In genomic region chr11:9573054-9573774, GRCh38 we compare ENCODE assay signal across 8 cellular contexts. TPM values are rescaled to one million over a fixed set of nuclear protein-coding genes. Genes with fewer than 3 reads are reported as not detected.
DNase-seq lines count a peak whose midpoint lies in the region; ATAC-seq and TF ChIP-seq lines count a peak whose summit lies in the region.

Gene WEE1, plus strand, starts transcription at chr11:9573670. Its CDS starts 264 bp downstream, at chr11:9573934.

- H2BK15ac ChIP-seq in mesendoderm (replicated peaks; ENCODE audit: low read depth) = no peak within 1 kb of the TSS

- peak within 1 kb of the TSS; percentile 84 for H2BK120ac ChIP-seq in mesendoderm (ENCODE audit: low read depth, low read length)

- no peaks in the 10 kb centered on the region for H3K9me3 Mint-ChIP-seq in Calu3 (ENCODE audit: low read depth, unreplicated experiment)
- H3K9me3 Mint-ChIP-seq in activated CD8-positive, alpha-beta memory T cell treated with anti-CD3 and anti-CD28 coated beads, Interleukin-2, amount 10 ng/mL, durations not matched to agents 7 days and 5 days (ENCODE audit: low read depth) = no peaks in the 10 kb centered on the region

- peak within 1 kb of the TSS; percentile 95 for H3K56ac ChIP-seq in mesendoderm (ENCODE audit: low read length)

- peaks cover 81% of the 10 kb centered on the region for H3K36me3 Mint-ChIP-seq in Calu3 (ENCODE audit: insufficient read depth, unreplicated experiment)
- H3K36me3 Mint-ChIP-seq in activated CD8-positive, alpha-beta memory T cell treated with anti-CD3 and anti-CD28 coated beads, Interleukin-2, amount 10 ng/mL, durations not matched to agents 7 days and 5 days = peaks cover 38% of the 10 kb centered on the region

- H3K4me1 ChIP-seq in HUES48 (ENCODE audit: control insufficient read depth, insufficient read depth, low read length) = peaks cover 50% of the 10 kb centered on the region
- H3K4me1 ChIP-seq in NT2/D1 (ENCODE audit: insufficient read depth, insufficient read length) = peaks cover 3% of the 10 kb centered on the region
- peaks cover 26% of the 10 kb centered on the region for H3K4me1 ChIP-seq in endocrine pancreas (ENCODE audit: control insufficient read depth, insufficient read depth, low read length)
- peaks cover 6% of the 10 kb centered on the region for H3K4me1 ChIP-seq in mesendoderm (ENCODE audit: control insufficient read depth, low read depth, low read length)

- peak within 1 kb of the TSS; percentile 72 for H3K23ac ChIP-seq in mesendoderm (ENCODE audit: low read length)

- no CpG with 5 or more reads among the region's 73 CpGs for WGBS in mesendoderm (ENCODE audit: extremely low coverage, insufficient coverage, low lambda C conversion rate)

- H3K79me1 ChIP-seq in mesendoderm (ENCODE audit: low read length) = peaks cover 3% of the 10 kb centered on the region

- H3K79me2 ChIP-seq in mesendoderm (ENCODE audit: control insufficient read depth, insufficient read depth, low read length) = peaks cover 40% of the 10 kb centered on the region

- H3K9ac ChIP-seq in HUES48 (ENCODE audit: low read depth, low read length) = peak within 1 kb of the TSS; percentile 95
- H3K9ac ChIP-seq in NT2/D1 (ENCODE audit: insufficient read length, low read depth) = peak within 1 kb of the TSS; percentile 98
- H3K9ac ChIP-seq in endocrine pancreas (ENCODE audit: control insufficient read depth, insufficient read depth, low read length) = peak within 1 kb of the TSS; percentile 94
- H3K9ac ChIP-seq in mesendoderm (ENCODE audit: low read length) = peak within 1 kb of the TSS; percentile 93

- peaks cover 33% of the 10 kb centered on the region for H3K36me3 ChIP-seq in HUES48 (ENCODE audit: control insufficient read depth, insufficient read depth, low read length)
- peaks cover 39% of the 10 kb centered on the region for H3K36me3 ChIP-seq in NT2/D1 (ENCODE audit: insufficient read depth, insufficient read length, low read length)
- H3K36me3 ChIP-seq in endocrine pancreas (ENCODE audit: control insufficient read depth, insufficient read depth, low read length) = no peaks in the 10 kb centered on the region
- H3K36me3 ChIP-seq in mesendoderm (ENCODE audit: control insufficient read depth, insufficient read depth, low read length) = peaks cover 6% of the 10 kb centered on the region

- H3K9me3 ChIP-seq in HUES48 (ENCODE audit: control insufficient read depth, insufficient read depth, low read length) = no peaks in the 10 kb centered on the region
- H3K9me3 ChIP-seq in NT2/D1 (ENCODE audit: insufficient read depth, low read length) = no peaks in the 10 kb centered on the region
- H3K9me3 ChIP-seq in endocrine pancreas (ENCODE audit: control insufficient read depth, low read length) = no peaks in the 10 kb centered on the region

- no peak within 1 kb of the TSS for H4K5ac ChIP-seq in mesendoderm (ENCODE audit: low read length)

- peak within 1 kb of the TSS; percentile 98 for H3K4ac ChIP-seq in mesendoderm (ENCODE audit: low read depth, low read length)

- CTCF ChIA-PET in Calu3 (lab: Charles Lee) = interaction anchor here (0.7 to 1.2 kb wide), 5 partner anchors 39 to 67 kb away, joined by 3 to 5 read pairs (median 3); no protein-coding TSS in a partner anchor
- CTCF ChIA-PET in activated CD8-positive, alpha-beta memory T cell treated with anti-CD3 and anti-CD28 coated beads, Interleukin-2, amount 10 ng/mL, durations not matched to agents 7 days and 5 days (lab: Charles Lee) = interaction anchor here (0.5 to 7.7 kb wide), 9 partner anchors 10 to 884 kb away, joined by 3 to 78 read pairs (median 4); partner anchors contain the start of gene ZNF143

- H3K27ac ChIP-seq in HUES48 (ENCODE audit: low read depth, low read length) = peak within 1 kb of the TSS; percentile 99
- peak within 1 kb of the TSS; percentile 100 for H3K27ac ChIP-seq in mesendoderm (ENCODE audit: low read depth, low read length)

- no peak within 1 kb of the TSS for H2AK5ac ChIP-seq in mesendoderm (ENCODE audit: low read length)

- H2BK5ac ChIP-seq in mesendoderm (ENCODE audit: low read length) = peak within 1 kb of the TSS; percentile 48

- peak within 1 kb of the TSS; percentile 100 for H3K27ac Mint-ChIP-seq in Calu3 (ENCODE audit: unreplicated experiment)
- H3K27ac Mint-ChIP-seq in activated CD8-positive, alpha-beta memory T cell treated with anti-CD3 and anti-CD28 coated beads, Interleukin-2, amount 10 ng/mL, durations not matched to agents 7 days and 5 days = peak within 1 kb of the TSS; percentile 87

- peak within 1 kb of the TSS; percentile 77 for H4K8ac ChIP-seq in mesendoderm (ENCODE audit: low read depth, low read length)

- no TSS peak for BruUV-seq in Calu3 (replicated peaks; lab: Mats Ljungman, UMichigan)

- peak within 1 kb of the TSS; percentile 67 for H3K4me2 ChIP-seq in mesendoderm (ENCODE audit: low read length)

- H3K27me3 ChIP-seq in HUES48 (ENCODE audit: control insufficient read depth, insufficient read depth, low read length) (no peaks in the 10 kb centered on the region), NT2/D1 (ENCODE audit: insufficient read depth, insufficient read length) (no peaks in the 10 kb centered on the region), endocrine pancreas (ENCODE audit: control insufficient read depth, insufficient read depth, low read length) (no peaks in the 10 kb centered on the region), mesendoderm (ENCODE audit: insufficient read depth, low read length, poor library complexity) (no peaks in the 10 kb centered on the region)

- TF ChIP-seq CTCF in Calu3 (IDR thresholded peaks at IDR 0.05; ENCODE audit: unreplicated experiment) = no peak

- peaks cover 55% of the 10 kb centered on the region for H3K4me1 Mint-ChIP-seq in Calu3 (ENCODE audit: low read depth, unreplicated experiment)
- H3K4me1 Mint-ChIP-seq in activated CD8-positive, alpha-beta memory T cell treated with anti-CD3 and anti-CD28 coated beads, Interleukin-2, amount 10 ng/mL, durations not matched to agents 7 days and 5 days = peaks cover 34% of the 10 kb centered on the region

- intact Hi-C loops in Calu3 (cut with micrococcal nuclease; ENCODE audit: unreplicated experiment) = no loop called here

- peak within 1 kb of the TSS; percentile 87 for H3K4me3 Mint-ChIP-seq in Calu3 (ENCODE audit: low read depth, unreplicated experiment)
- peak within 1 kb of the TSS; percentile 89 for H3K4me3 Mint-ChIP-seq in activated CD8-positive, alpha-beta memory T cell treated with anti-CD3 and anti-CD28 coated beads, Interleukin-2, amount 10 ng/mL, durations not matched to agents 7 days and 5 days

- H3K27me3 Mint-ChIP-seq in Calu3 (ENCODE audit: unreplicated experiment) = no peaks in the 10 kb centered on the region
- H3K27me3 Mint-ChIP-seq in activated CD8-positive, alpha-beta memory T cell treated with anti-CD3 and anti-CD28 coated beads, Interleukin-2, amount 10 ng/mL, durations not matched to agents 7 days and 5 days = peaks cover 8% of the 10 kb centered on the region

- peak; percentile 81 for ATAC-seq in GM21423 (IDR thresholded peaks at IDR 0.05; ENCODE audit: unreplicated experiment)
- peak; percentile 93 for ATAC-seq in activated CD8-positive, alpha-beta memory T cell treated with anti-CD3 and anti-CD28 coated beads, Interleukin-2, amount 10 ng/mL, durations not matched to agents 7 days and 5 days

- H3K18ac ChIP-seq in mesendoderm (ENCODE audit: low read length) = peak within 1 kb of the TSS; percentile 97

- DNase-seq in Calu3 (peak; percentile 99), NT2/D1 (ENCODE audit: low read depth, low spot score) (peak; percentile 98), mesendoderm (peak; percentile 100)
- peak; percentile 99 for DNase-seq in activated CD8-positive, alpha-beta memory T cell treated with anti-CD3 and anti-CD28 coated beads, Interleukin-2, amount 10 ng/mL, durations not matched to agents 7 days and 5 days
- peak; percentile 92 for DNase-seq in stimulated activated CD8-positive, alpha-beta memory T cell treated with anti-CD3 and anti-CD28 coated beads, Interleukin-12 subunit alpha, Interleukin-12 subunit beta, amount 100 ng/mL, for 4 hours (ENCODE audit: low read depth)

- H3K4me3 ChIP-seq in HUES48 (ENCODE audit: low read depth, low read length) (peak within 1 kb of the TSS; percentile 93), NT2/D1 (ENCODE audit: insufficient read length, low read depth) (peak within 1 kb of the TSS; percentile 95), endocrine pancreas (ENCODE audit: control insufficient read depth, insufficient read depth, low read length) (no peak within 1 kb of the TSS), mesendoderm (ENCODE audit: low read length) (peak within 1 kb of the TSS; percentile 87)

RNA-seq across cellular contexts. Expression of gene WEE1, which starts in this region (rescaled TPM):
- 50.7 and 53.6 TPM in 2 replicates for total RNA-seq in Calu3 (2022)
- total RNA-seq in activated CD8-positive, alpha-beta memory T cell treated with anti-CD3 and anti-CD28 coated beads, Interleukin-2, amount 10 ng/mL, durations not matched to agents 7 days and 5 days = 10 to 100 TPM; 76.8 to 83.3 TPM
- 59.6 TPM for polyA plus RNA-seq in mesendoderm (2013, experiment 1 of 2)
- 65.2 TPM for polyA plus RNA-seq in mesendoderm (2013, experiment 2 of 2)
